ENCODE assay signal across 22 cellular contexts in the genomic region with DNA sequence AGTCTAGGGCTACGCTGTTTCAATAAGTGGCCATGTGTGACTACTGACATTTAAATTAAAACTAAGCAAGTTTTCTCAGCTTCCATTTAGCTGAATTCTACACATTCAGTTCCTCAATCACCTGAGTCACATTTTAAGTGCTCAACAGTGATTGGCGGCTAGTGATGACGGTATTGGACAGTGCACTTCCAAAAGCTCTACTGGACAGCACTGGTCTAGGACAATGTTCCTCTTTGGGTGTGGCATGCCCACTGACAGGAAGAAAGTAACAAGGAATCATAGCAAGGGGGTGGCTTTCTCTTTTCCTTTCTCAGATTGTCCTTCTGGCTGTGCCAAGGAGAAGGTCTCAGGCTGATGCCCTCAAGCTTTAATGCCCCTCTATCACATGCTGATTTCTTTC. TPM values are rescaled to one million over a fixed set of nuclear protein-coding genes. Genes with fewer than 3 reads are reported as not detected.
DNase-seq lines count a peak whose midpoint lies in the region; ATAC-seq, FAIRE-seq and TF ChIP-seq lines count a peak whose summit lies in the region.
"Had no signal": no experiment of that assay in that cellular context is flagged by ENCODE, and none has a peak within 500 bp of the region (broad histone marks: within the 10 kb centered on the region; RNA-seq: fewer than 3 reads in every experiment).

No MANE protein-coding gene starts in this region.

- no peak overlapping the region for H2AFZ ChIP-seq in H1 (ENCODE audit: low read length)

- H4K5ac ChIP-seq in H1 (ENCODE audit: insufficient read length, low read depth, low read length): no peak overlapping the region

- no peak overlapping the region for H3K4ac ChIP-seq in H1 (replicated peaks; ENCODE audit: insufficient read length, low read depth, low read length)

- FAIRE-seq in H1 (lab: Jason Lieb, UNC): no peak
- FAIRE-seq: A204.1, G401.6, GM12891, GM19239 had no signal

- no peaks in the 10 kb centered on the region for H3K4me1 ChIP-seq in right cardiac atrium (ENCODE audit: control insufficient read depth, insufficient read depth, low read length)
- peaks cover 0 to 6% (median 2%) of the 10 kb centered on the region in 4 experiments; a peak in 4 of 7 replicates for H3K4me1 ChIP-seq in H1 (replicated peaks in 1 of 4; ENCODE audit: control insufficient read depth in 3 of 4, insufficient read depth in 4 of 4, low read length in 3 of 4)
- H3K4me1 ChIP-seq: BE2C had no signal

- H4K8ac ChIP-seq in H1 (ENCODE audit: extremely low read depth, insufficient read depth, low read length): no peak overlapping the region

- peaks cover 0 to 3% of the 10 kb centered on the region in 2 experiments for H4K20me1 ChIP-seq in H1 (replicated peaks in 1 of 2; ENCODE audit: control insufficient read depth in 1 of 2, insufficient read depth in 2 of 2, low read length in 2 of 2)
- H4K20me1 ChIP-seq: BLaER1 had no signal

- TF ChIP-seq CTCF in H1 (IDR thresholded peaks at IDR 0.05; ENCODE audit: control extremely low read depth in 1 of 3, insufficient read depth in 1 of 3, low read depth in 1 of 3, low read length in 3 of 3): no peak

- TF ChIP-seq RAD21 in H1 (IDR thresholded peaks at IDR 0.05 in 1 of 2, conservative IDR thresholded peaks at IDR 0.05 in 1 of 2; ENCODE audit: low read depth in 2 of 2, low read length in 2 of 2): no peak

- H3K36me3 ChIP-seq in H1 (ENCODE audit: control insufficient read depth in 2 of 4, insufficient read depth in 4 of 4, low read length in 3 of 4): no peaks in the 10 kb centered on the region; a peak in 1 of 8 replicates
- H3K36me3 ChIP-seq: BE2C, BLaER1 had no signal

- H3K9me3 ChIP-seq in right cardiac atrium (ENCODE audit: control insufficient read depth, low read length): no peaks in the 10 kb centered on the region
- H3K9me3 ChIP-seq in H1 (ENCODE audit: insufficient read depth in 2 of 2, low read depth in 1 of 2, low read length in 1 of 2): no peaks in the 10 kb centered on the region
- H3K9me3 ChIP-seq: BE2C, BLaER1 had no signal

- no peak overlapping the region for H3K23ac ChIP-seq in H1 (ENCODE audit: insufficient read length)

- no peaks in the 10 kb centered on the region for H3K79me2 ChIP-seq in H1 (ENCODE audit: control insufficient read depth in 1 of 2, insufficient read depth in 2 of 2, low read length in 2 of 2)

- H3K4me3 ChIP-seq in right cardiac atrium (ENCODE audit: low read length) (no peak overlapping the region), H1 (ENCODE audit: extremely low read depth in 1 of 4, insufficient read depth in 2 of 4, low read depth in 3 of 4, low read length in 4 of 4) (no peak overlapping the region)
- H3K4me3 ChIP-seq: BLaER1 had no signal

- H3K56ac ChIP-seq in H1 (replicated peaks; ENCODE audit: insufficient read length, low read depth, low read length): no peak overlapping the region

- H3K27me3 ChIP-seq in right cardiac atrium (ENCODE audit: control insufficient read depth, insufficient read depth) (no peaks in the 10 kb centered on the region), H1 (replicated peaks in 1 of 4; ENCODE audit: control insufficient read depth in 3 of 4, extremely low read depth in 1 of 4, insufficient read depth in 3 of 4, low read length in 3 of 4) (no peaks in the 10 kb centered on the region)
- H3K27me3 ChIP-seq: BE2C, BLaER1 had no signal

- H3K18ac ChIP-seq in H1 (ENCODE audit: extremely low read depth, low read length): no peak overlapping the region

- H2AK5ac ChIP-seq in H1 (ENCODE audit: low read depth, low read length): 0 out of 2 replicates have a peak overlapping the region, but pooled peaks have one; percentile 32

- H3K79me1 ChIP-seq in H1 (ENCODE audit: low read depth, low read length): peaks cover 11% of the 10 kb centered on the region; the same call in 1 of the 2 replicates

- H3K9ac ChIP-seq in H1 (replicated peaks in 1 of 4; ENCODE audit: extremely low read depth in 1 of 4, low read depth in 3 of 4, low read length in 3 of 4): no peak overlapping the region
- H3K9ac ChIP-seq: BLaER1 had no signal

- intact Hi-C loops in right cardiac atrium (cut with DNase I): no loop called here
- intact Hi-C loops in cardiac septum (cut with DNase I): no loop called here

- POLR2A ChIA-PET in H1 (lab: Charles Lee; ENCODE audit: partially characterized antibody): no interaction called here

- no peak for TF ChIP-seq EP300 in H1 (IDR thresholded peaks at IDR 0.05; ENCODE audit: borderline replicate concordance in 1 of 2, low read depth in 2 of 2, low read length in 2 of 2)

- no peak overlapping the region for H4K91ac ChIP-seq in H1 (replicated peaks; ENCODE audit: insufficient read length, low read length)

- 67% methylated on average over 3 of the region's 3 CpGs for whole genome bisulfite sequencing in right cardiac atrium
- 95% methylated on average over 3 of the region's 3 CpGs; no CpG with 5 or more reads in 1 of the 2 experiments for WGBS in H1 (ENCODE audit: extremely low coverage in 1 of 2, insufficient coverage in 1 of 2, insufficient read length in 1 of 2, insufficient replicate concordance in 2 of 2, low coverage in 1 of 2, low lambda C conversion rate in 2 of 2, missing lambda C conversion rate in 1 of 2), 2 experiments

- no peak overlapping the region for H3K4me2 ChIP-seq in H1 (ENCODE audit: insufficient read depth in 1 of 2, low read depth in 2 of 2, low read length in 2 of 2)
- H3K4me2 ChIP-seq: BLaER1 had no signal

- H2BK12ac ChIP-seq in H1 (ENCODE audit: low read depth, low read length): no peak overlapping the region

- H2BK20ac ChIP-seq in H1 (ENCODE audit: low read length): peak overlapping the region; percentile 43; the same call in 1 of the 2 replicates

- ATAC-seq in right cardiac atrium: peak; percentile 44 to 60
- peak; percentile 37 for ATAC-seq in left lobe of liver
- ATAC-seq in HG02610 (IDR thresholded peaks at IDR 0.05; ENCODE audit: unreplicated experiment): no peak

- H3K14ac ChIP-seq in H1 (ENCODE audit: insufficient read length): no peak overlapping the region

- no peaks in the 10 kb centered on the region; the same call in 1 of the 2 replicates for H3K23me2 ChIP-seq in H1 (ENCODE audit: low read depth, low read length)

- no peak for TF ChIP-seq POLR2A in H1 (IDR thresholded peaks at IDR 0.05; ENCODE audit: control extremely low read depth in 1 of 2, low read depth in 2 of 2, low read length in 2 of 2)

- no peak overlapping the region for H2BK120ac ChIP-seq in H1 (replicated peaks; ENCODE audit: low read depth, low read length)

- no peak overlapping the region for H2BK15ac ChIP-seq in H1 (ENCODE audit: low read length)

- H3K27ac ChIP-seq in right cardiac atrium (ENCODE audit: low read length) (no peak overlapping the region), H1 (ENCODE audit: low read depth, low read length) (no peak overlapping the region)
- H3K27ac ChIP-seq: BLaER1 had no signal

- CTCF ChIA-PET in H1 (lab: Charles Lee; ENCODE audit: partially characterized antibody): interaction anchor here (1.1 to 2.7 kb wide), 6 partner anchors 9 to 136 kb away, joined by 3 to 9 read pairs (median 5); partner anchors contain the start of gene IGSF21

- H2BK5ac ChIP-seq in H1 (ENCODE audit: low read depth, low read length): no peak overlapping the region

- DNase-seq in right cardiac atrium (no peak), cardiac septum (ENCODE audit: low spot score) (no peak), H1 (ENCODE audit: low read depth in 1 of 2, low spot score in 2 of 2) (no peak), left lobe of liver (ENCODE audit: low spot score) (no peak)
- DNase-seq: 8988T; ACHN; BE2C; CD4-positive, alpha-beta memory T cell; CD4-positive, CD25-positive, alpha-beta regulatory T cell; CD8-positive, alpha-beta memory T cell; COR-L47; DMS 273 treated with DMSO at 0.1 percent for 48 hours; DMS79 treated with DMSO at 0.1 percent for 48 hours; GF-D8 had no signal

TF ChIP-seq in H1, 55 proteins besides CTCF, POLR2A, EP300 and RAD21:
- TF ChIP-seq SP1 (IDR thresholded peaks at IDR 0.05; ENCODE audit: low read depth, low read length): no peak
- TF ChIP-seq CEBPB (IDR thresholded peaks at IDR 0.05; ENCODE audit: low read depth, low read length): no peak

RNA-seq across cellular contexts. Expression of gene IGSF21, which starts 11.7 kb away (rescaled TPM):
- total RNA-seq in right cardiac atrium (1 to 10 TPM; 1.6 to 3.1 (median 1.9) TPM), cardiac septum (1.00 TPM), left lobe of liver (0.81 TPM)
- polyA plus RNA-seq in right cardiac atrium (0.52 TPM), H1 (2011; rRNA removed) (22.5 and 37.6 TPM in 2 replicates)
- 28.5 and 29.1 TPM in 2 replicates for total RNA-seq in H1 (2021; fragmentation: NEBNext Ultra II Directional; extraction: Animal tissue kit (Norgen Biotek cat#: 25700))
- polyA plus RNA-seq in H1 (2011; cell fraction: cytosol; rRNA removed): 13.3 TPM
- polyA plus RNA-seq in H1 (2011; cell fraction: nucleus; rRNA removed): 27.6 TPM
- 15.1 to 20.1 TPM (median 18.1 TPM) in 4 replicates for polyA plus RNA-seq in H1 (2012, experiment 1 of 2)
- polyA plus RNA-seq in H1 (2012, experiment 2 of 2): 14.3 TPM
- 31.3 TPM for polyA plus RNA-seq in H1 (2013, experiment 1 of 2)
- 36.2 TPM for polyA plus RNA-seq in H1 (2013, experiment 2 of 2)
- polyA minus RNA-seq in H1 (2011; rRNA and poly(A)+ RNA removed): 12.0 and 17.4 TPM in 2 replicates
- 19.3 TPM for polyA minus RNA-seq in H1 (2011; cell fraction: cytosol; rRNA and poly(A)+ RNA removed)
- polyA minus RNA-seq in H1 (2011; cell fraction: nucleus; rRNA and poly(A)+ RNA removed): 14.6 TPM
- total RNA-seq: CD4-positive, alpha-beta memory T cell; CD4-positive, CD25-positive, alpha-beta regulatory T cell; CD8-positive, alpha-beta memory T cell had no signal
- polyA plus RNA-seq: AG04450; CD14-positive monocyte; CD4-positive, alpha-beta memory T cell; CD4-positive, CD25-positive, alpha-beta regulatory T cell; CD8-positive, alpha-beta memory T cell had no signal
